9 cellular contexts compared by ENCODE assay signal in genomic region chr15:40100947-40101905, GRCh38. TPM values are rescaled to one million over a fixed set of nuclear protein-coding genes. Genes with fewer than 3 reads are reported as not detected.
DNase-seq lines count a peak whose midpoint lies in the region; ATAC-seq and TF ChIP-seq lines count a peak whose summit lies in the region.
"Had no signal": no experiment of that assay in that cellular context is flagged by ENCODE, and none has a peak within 500 bp of the region (broad histone marks: within the 10 kb centered on the region; RNA-seq: fewer than 3 reads in every experiment).

No MANE protein-coding gene starts in this region.

- no peaks in the 10 kb centered on the region for H3K9me2 ChIP-seq in GM23248 (ENCODE audit: insufficient read depth)

- H3K9me3 Mint-ChIP-seq in activated naive CD4-positive, alpha-beta T cell treated with anti-CD3 and anti-CD28 coated beads, Interleukin-2, amount 50 U/mL, for 72 hours = no peaks in the 10 kb centered on the region
- no peaks in the 10 kb centered on the region for H3K9me3 Mint-ChIP-seq in nephron progenitor cell

- in situ Hi-C loops in GM23248 (cut with MboI) = no loop called here

- no peak for DNase-seq in HL-60 (ENCODE audit: low read depth in 1 of 2, low spot score in 1 of 2)
- no peak for DNase-seq in activated naive CD4-positive, alpha-beta T cell treated with anti-CD3 and anti-CD28 coated beads, Interleukin-2, amount 50 U/mL, for 72 hours (ENCODE audit: low spot score in 2 of 2)
- no peak for DNase-seq in nephron progenitor cell
- DNase-seq in stimulated activated CD4-positive, alpha-beta T cell treated with anti-CD3 and anti-CD28 coated beads, Interleukin-1b, Interleukin-23, amount 100 ng/mL, for 48 hours = no peak
- no peak for DNase-seq in GM23248

- H3K4me1 ChIP-seq in BLaER1 (peaks cover 100% of the 10 kb centered on the region), GM23248 (ENCODE audit: insufficient read depth) (peaks cover 38% of the 10 kb centered on the region)

- H3K27me3 Mint-ChIP-seq in nephron progenitor cell (ENCODE audit: low read depth, poor library complexity) = no peaks in the 10 kb centered on the region

- peaks cover 98% of the 10 kb centered on the region for H3K4me1 Mint-ChIP-seq in nephron progenitor cell

- no peaks in the 10 kb centered on the region for H3K79me2 ChIP-seq in GM23248 (ENCODE audit: insufficient read depth)

- H2AFZ ChIP-seq in GM23248 = no peak overlapping the region

- H3F3A ChIP-seq in GM23248 (ENCODE audit: insufficient read depth) = peaks cover 43% of the 10 kb centered on the region

- H3K4me3 ChIP-seq in BLaER1 = no peak overlapping the region
- H3K4me3 ChIP-seq in HL-60 (replicated peaks; ENCODE audit: insufficient read depth, low read length) = no peak overlapping the region
- no peak overlapping the region for H3K4me3 ChIP-seq in GM23248
- H3K4me3 ChIP-seq: SJSA1 had no signal

- H4K20me1 ChIP-seq in BLaER1 (no peaks in the 10 kb centered on the region), GM23248 (ENCODE audit: insufficient read depth) (no peaks in the 10 kb centered on the region)

- H3K36me3 ChIP-seq in BLaER1 = no peaks in the 10 kb centered on the region; the same call in 1 of the 2 replicates
- H3K36me3 ChIP-seq in GM23248 (ENCODE audit: low read depth) = no peaks in the 10 kb centered on the region

- H3K4me2 ChIP-seq in BLaER1 (peak overlapping the region; percentile 99), GM23248 (ENCODE audit: unreplicated experiment) (no peak overlapping the region)

- H3K27me3 ChIP-seq in BLaER1 (no peaks in the 10 kb centered on the region), HL-60 (ENCODE audit: insufficient read depth, poor library complexity, severe bottlenecking) (no peaks in the 10 kb centered on the region), GM23248 (replicated peaks; ENCODE audit: insufficient read depth) (no peaks in the 10 kb centered on the region)
- H3K27me3 ChIP-seq: SJSA1 had no signal

- H3K27ac ChIP-seq in BLaER1 (peak overlapping the region; percentile 93), HL-60 (replicated peaks) (peak overlapping the region; percentile 87), GM23248 (no peak overlapping the region)

- H3K9me3 ChIP-seq in BLaER1 (no peaks in the 10 kb centered on the region), GM23248 (ENCODE audit: low read depth) (no peaks in the 10 kb centered on the region)
- H3K9me3 ChIP-seq: SJSA1 had no signal

- peak overlapping the region; percentile 79; the same call in 1 of the 2 replicates for H3K9ac ChIP-seq in BLaER1
- no peak overlapping the region for H3K9ac ChIP-seq in GM23248

- H3K36me3 Mint-ChIP-seq in activated naive CD4-positive, alpha-beta T cell treated with anti-CD3 and anti-CD28 coated beads, Interleukin-2, amount 50 U/mL, for 72 hours = peaks cover 0 to 5% of the 10 kb centered on the region in 2 donors
- peaks cover 42% of the 10 kb centered on the region for H3K36me3 Mint-ChIP-seq in nephron progenitor cell (ENCODE audit: low read depth)

- H3K4me3 Mint-ChIP-seq in nephron progenitor cell = peak overlapping the region; percentile 56

- no peak for ATAC-seq in activated naive CD4-positive, alpha-beta T cell treated with anti-CD3 and anti-CD28 coated beads, Interleukin-2, amount 50 U/mL, for 72 hours
- ATAC-seq in GM18520 (IDR thresholded peaks at IDR 0.05; ENCODE audit: unreplicated experiment) (no peak), HG02885 (IDR thresholded peaks at IDR 0.05; ENCODE audit: poor library complexity, unreplicated experiment) (no peak)

- TF ChIP-seq CTCF in HL-60 (IDR thresholded peaks at IDR 0.05; ENCODE audit: insufficient read depth, low read length) (no peak), nephron progenitor cell (IDR thresholded peaks at IDR 0.05) (no peak)

- 70 to 74% methylated on average over 6 of the region's 6 CpGs for WGBS in GM23248 (ENCODE audit: low coverage in 1 of 2, low lambda C conversion rate in 2 of 2, missing lambda C conversion rate in 2 of 2), 2 experiments

- H3K27ac Mint-ChIP-seq in activated naive CD4-positive, alpha-beta T cell treated with anti-CD3 and anti-CD28 coated beads, Interleukin-2, amount 50 U/mL, for 72 hours = peak overlapping the region; percentile 15 to 84
- H3K27ac Mint-ChIP-seq in nephron progenitor cell = no peak overlapping the region

RNA-seq across cellular contexts. Expression of gene BMF, which starts 7.5 kb away (rescaled TPM):
- 10 to 100 TPM; 10.8 to 11.6 TPM for total RNA-seq in activated naive CD4-positive, alpha-beta T cell treated with anti-CD3 and anti-CD28 coated beads, Interleukin-2, amount 50 U/mL, for 72 hours
- total RNA-seq in GM23248 (2014; rRNA removed; shearing (Covaris generic)) = 1.1 and 2.7 TPM in 2 replicates
- 0.40 and 0.41 TPM in 2 replicates for polyA plus RNA-seq in GM23248 (2016; fragmentation: Nextera tagmentation; extraction: Ambion mirVana)

RNA-seq across cellular contexts. Expression of gene BUB1B, which starts 59.6 kb away (rescaled TPM):
- 100 to 1,000 TPM in 1 of 2 donors, 10 to 100 TPM in 1; 98.9 to 141 TPM for total RNA-seq in activated naive CD4-positive, alpha-beta T cell treated with anti-CD3 and anti-CD28 coated beads, Interleukin-2, amount 50 U/mL, for 72 hours
- total RNA-seq in GM23248 (2014; rRNA removed; shearing (Covaris generic)) = 9.4 and 23.4 TPM in 2 replicates
- polyA plus RNA-seq in GM23248 (2016; fragmentation: Nextera tagmentation; extraction: Ambion mirVana) = 8.1 and 10.2 TPM in 2 replicates
